ENCODE assay signal across 2 cellular contexts in genomic region chr7:103547451-103548284, GRCh38.
TF ChIP-seq lines count a peak whose summit lies in the region.

No MANE protein-coding gene starts in this region.

TF ChIP-seq in IMR-90, 13 proteins besides CTCF, POLR2A, EP300 and RAD21:
- no peak for TF ChIP-seq RCOR1 (IDR thresholded peaks at IDR 0.05; ENCODE audit: insufficient replicate concordance, low read length)
- no peak for TF ChIP-seq FOS (IDR thresholded peaks at IDR 0.05; ENCODE audit: low read depth, low read length)

TF ChIP-seq in GM12878, 131 proteins besides CTCF, POLR2A, EP300 and RAD21:
- no peak for TF ChIP-seq NBN (IDR thresholded peaks at IDR 0.05)
- TF ChIP-seq SUZ12 (IDR thresholded peaks at IDR 0.05; ENCODE audit: unreplicated experiment), result no peak
- peak; percentile 53; the same call in 1 of the 2 replicates for TF ChIP-seq JUNB (IDR thresholded peaks at IDR 0.05)
